In genomic region chr11:117546431-117547160, GRCh38 we compare ENCODE assay signal across 32 cellular contexts.
DNase-seq lines count a peak whose midpoint lies in the region; ATAC-seq and TF ChIP-seq lines count a peak whose summit lies in the region.
"Had no signal": no experiment of that assay in that cellular context is flagged by ENCODE, and none has a peak within 500 bp of the region (broad histone marks: within the 10 kb centered on the region; RNA-seq: fewer than 3 reads in every experiment).

No MANE protein-coding gene starts in this region.

- H3K4me3 Mint-ChIP-seq in immature natural killer cell: no peak overlapping the region
- H3K4me3 Mint-ChIP-seq: activated B cell treated with CpG ODN at 0.5 μM for 24 hours; activated T-helper 17 cell treated with anti-CD3 and anti-CD28 coated beads, Interleukin-2, amount 50 U/mL, for 72 hours; central memory CD8-positive, alpha-beta T cell; memory B cell; stimulated activated effector memory CD8-positive, alpha-beta T cell treated with anti-CD3 and anti-CD28 coated beads, Interleukin-12 subunit alpha, Interleukin-12 subunit beta, amount 100 ng/mL, for 72 hours had no signal

- ATAC-seq in right cardiac atrium: no peak
- ATAC-seq: activated naive CD4-positive, alpha-beta T cell treated with anti-CD3 and anti-CD28 coated beads, Interleukin-2, amount 50 U/mL, for 72 hours; activated T-helper 17 cell treated with anti-CD3 and anti-CD28 coated beads, Interleukin-2, amount 50 U/mL, for 72 hours; heart left ventricle; stimulated activated effector memory CD8-positive, alpha-beta T cell treated with anti-CD3 and anti-CD28 coated beads, Interleukin-12 subunit alpha, Interleukin-12 subunit beta, amount 100 ng/mL, for 72 hours; upper lobe of right lung had no signal

- H3K27me3 ChIP-seq in neural cell (ENCODE audit: insufficient read depth, low read depth, low read length): no peaks in the 10 kb centered on the region
- no peaks in the 10 kb centered on the region for H3K27me3 ChIP-seq in right cardiac atrium (ENCODE audit: control insufficient read depth, insufficient read depth)
- no peaks in the 10 kb centered on the region; the same call in 1 of the 2 replicates for H3K27me3 ChIP-seq in H7 (ENCODE audit: control insufficient read depth, insufficient read depth, low read length)
- H3K27me3 ChIP-seq in mesenchymal stem cell (ENCODE audit: control insufficient read depth in 1 of 2, insufficient read depth in 1 of 2, low read length in 2 of 2): peaks cover 69 to 81% of the 10 kb centered on the region in 2 experiments
- H3K27me3 ChIP-seq: BE2C, heart left ventricle, right atrium auricular region, upper lobe of right lung had no signal

- peak overlapping the region; percentile 92 for H3K27ac ChIP-seq in neural cell (ENCODE audit: low read length)
- H3K27ac ChIP-seq in right cardiac atrium (ENCODE audit: low read length): no peak overlapping the region
- no peak overlapping the region for H3K27ac ChIP-seq in mesenchymal stem cell (ENCODE audit: low read length, poor library complexity, severe bottlenecking)
- H3K27ac ChIP-seq: epithelial cell of prostate, GM23248, heart left ventricle, right atrium auricular region, spleen, upper lobe of right lung had no signal

- no peak overlapping the region for H4K91ac ChIP-seq in mesenchymal stem cell (ENCODE audit: low read length)

- no peak overlapping the region for H2AK5ac ChIP-seq in mesenchymal stem cell (ENCODE audit: low read length, severe bottlenecking)

- no peaks in the 10 kb centered on the region for H3K79me1 ChIP-seq in mesenchymal stem cell (replicated peaks; ENCODE audit: low read length, poor library complexity, severe bottlenecking)

- TF ChIP-seq EP300 in neural cell (conservative IDR thresholded peaks at IDR 0.05; ENCODE audit: poor library complexity, severe bottlenecking): no peak

- peak overlapping the region; percentile 51 for H3K4me3 ChIP-seq in neural cell (ENCODE audit: low read length)
- H3K4me3 ChIP-seq in right cardiac atrium (ENCODE audit: low read length): no peak overlapping the region
- H3K4me3 ChIP-seq in H7 (ENCODE audit: insufficient read depth, low read depth, low read length): no peak overlapping the region
- no peak overlapping the region for H3K4me3 ChIP-seq in mesenchymal stem cell (ENCODE audit: insufficient read depth in 1 of 2, low read depth in 1 of 2, low read length in 2 of 2)
- H3K4me3 ChIP-seq: GM23248, heart left ventricle, right atrium auricular region, spleen, upper lobe of right lung had no signal

- H3K36me3 ChIP-seq in neural cell (ENCODE audit: insufficient read depth, low read length) (no peaks in the 10 kb centered on the region), H7 (replicated peaks; ENCODE audit: control insufficient read depth, insufficient read depth, low read length) (no peaks in the 10 kb centered on the region), mesenchymal stem cell (ENCODE audit: control insufficient read depth in 1 of 2, insufficient read depth in 2 of 2, low read depth in 1 of 2, low read length in 2 of 2) (no peaks in the 10 kb centered on the region)
- H3K36me3 ChIP-seq: BE2C, heart left ventricle, right atrium auricular region, spleen, upper lobe of right lung had no signal

- no peaks in the 10 kb centered on the region for H4K20me1 ChIP-seq in neural cell (ENCODE audit: insufficient read depth)

- H3K18ac ChIP-seq in mesenchymal stem cell (ENCODE audit: low read depth in 1 of 2, low read length in 2 of 2): no peak overlapping the region

- no peak overlapping the region for H2BK5ac ChIP-seq in mesenchymal stem cell (ENCODE audit: low read depth, low read length, poor library complexity, severe bottlenecking)

- DNase-seq in DMS79 (lab: John Stamatoyannopoulos, UW) (peak; percentile 94), NCI-H1417 treated with DMSO at 0.1 percent for 48 hours (lab: John Stamatoyannopoulos, UW) (peak; percentile 91), NCI-H82 (lab: John Stamatoyannopoulos, UW) (peak; percentile 64), right cardiac atrium (no peak), immature natural killer cell (no peak), H7 (no peak), mesenchymal stem cell (no peak)
- DNase-seq: activated B cell treated with CpG ODN at 0.5 μM for 24 hours; activated CD4-positive, alpha-beta T cell treated with anti-CD3 and anti-CD28 coated beads, Interleukin-2, amount 50 U/mL, for 4 hours; activated CD8-positive, alpha-beta memory T cell treated with anti-CD3 and anti-CD28 coated beads, Interleukin-2, amount 50 U/mL, for 4 hours; anterior cingulate cortex; BE2C; GDM1; GM23248; NK-92 treated with Interleukin-12 subunit alpha and Interleukin-12 subunit beta, amount 100 ng/mL, for 24 hours; occipital lobe; SHP77; spleen; stimulated activated CD4-positive, alpha-beta T cell treated with anti-CD3 and anti-CD28 coated beads, Interleukin-2, amount 100 ng/mL, for 48 hours; substantia nigra; SW 1271; T1000; upper lobe of right lung had no signal

- TF ChIP-seq CTCF in neural cell (IDR thresholded peaks at IDR 0.05; ENCODE audit: poor library complexity, severe bottlenecking): peak; percentile 21

- 85% methylated on average over 9 of the region's 9 CpGs for WGBS in right cardiac atrium
- 86% methylated on average over 9 of the region's 9 CpGs for WGBS in mesenchymal stem cell

- H3K4me2 ChIP-seq in neural cell (ENCODE audit: low read length) (peak overlapping the region; percentile 24), mesenchymal stem cell (ENCODE audit: low read length, poor library complexity, severe bottlenecking) (no peak overlapping the region)

- TF ChIP-seq RAD21 in neural cell (conservative IDR thresholded peaks at IDR 0.05): peak; percentile 48

- H3K9me3 ChIP-seq in neural cell (ENCODE audit: low read length): no peaks in the 10 kb centered on the region
- H3K9me3 ChIP-seq in right cardiac atrium (ENCODE audit: control insufficient read depth, low read length): no peaks in the 10 kb centered on the region
- H3K9me3 ChIP-seq in mesenchymal stem cell (ENCODE audit: control insufficient read depth, low read length): no peaks in the 10 kb centered on the region
- H3K9me3 ChIP-seq: BE2C, heart left ventricle, right atrium auricular region, upper lobe of right lung had no signal

- H3K23ac ChIP-seq in mesenchymal stem cell (ENCODE audit: low read length in 2 of 2): no peak overlapping the region

- intact Hi-C loops in right cardiac atrium (cut with DNase I): no loop called here

- H3K14ac ChIP-seq in mesenchymal stem cell (ENCODE audit: low read length in 2 of 2): no peak overlapping the region

- H3K36me3 Mint-ChIP-seq in immature natural killer cell: no peaks in the 10 kb centered on the region
- H3K36me3 Mint-ChIP-seq: activated naive CD4-positive, alpha-beta T cell treated with anti-CD3 and anti-CD28 coated beads, Interleukin-2, amount 50 U/mL, for 72 hours; memory B cell; stimulated activated effector memory CD8-positive, alpha-beta T cell treated with anti-CD3 and anti-CD28 coated beads, Interleukin-12 subunit alpha, Interleukin-12 subunit beta, amount 100 ng/mL, for 72 hours had no signal

- H4K8ac ChIP-seq in mesenchymal stem cell (ENCODE audit: low read length): no peak overlapping the region

- no peak overlapping the region for H2BK15ac ChIP-seq in mesenchymal stem cell (ENCODE audit: low read depth, poor library complexity, severe bottlenecking)

- no peaks in the 10 kb centered on the region for H3K79me2 ChIP-seq in neural cell (replicated peaks; ENCODE audit: insufficient read depth, low read length)

- no peaks in the 10 kb centered on the region for H3K9me3 Mint-ChIP-seq in immature natural killer cell
- H3K9me3 Mint-ChIP-seq: activated B cell treated with CpG ODN at 0.5 μM for 24 hours; activated T-helper 17 cell treated with anti-CD3 and anti-CD28 coated beads, Interleukin-2, amount 50 U/mL, for 72 hours; central memory CD8-positive, alpha-beta T cell; stimulated activated effector memory CD8-positive, alpha-beta T cell treated with anti-CD3 and anti-CD28 coated beads, Interleukin-12 subunit alpha, Interleukin-12 subunit beta, amount 100 ng/mL, for 72 hours had no signal

- H3K9ac ChIP-seq in neural cell (ENCODE audit: low read length) (peak overlapping the region; percentile 74), mesenchymal stem cell (ENCODE audit: low read length) (no peak overlapping the region)
- H3K9ac ChIP-seq: GM23248 had no signal

- H2BK120ac ChIP-seq in mesenchymal stem cell (ENCODE audit: low read depth, low read length): no peak overlapping the region

- H3K4me1 ChIP-seq in right cardiac atrium (ENCODE audit: control insufficient read depth, insufficient read depth, low read length) (no peaks in the 10 kb centered on the region), mesenchymal stem cell (ENCODE audit: control insufficient read depth, insufficient read depth, low read depth, low read length) (peaks cover 3% of the 10 kb centered on the region)
- H3K4me1 ChIP-seq: heart left ventricle, right atrium auricular region, spleen, upper lobe of right lung had no signal

- no peak overlapping the region for H3K4ac ChIP-seq in mesenchymal stem cell (ENCODE audit: low read depth in 1 of 2, low read length in 2 of 2)

- peaks cover 0 to 9% (median 4%) of the 10 kb centered on the region in 3 donors for H3K27me3 Mint-ChIP-seq in immature natural killer cell (ENCODE audit: low read depth in 3 of 3)

- no peaks in the 10 kb centered on the region for H3K9me2 ChIP-seq in neural cell (ENCODE audit: insufficient read depth, low read length)

- no peak overlapping the region for H2BK12ac ChIP-seq in mesenchymal stem cell (ENCODE audit: low read length in 2 of 2)

- H3K4me1 Mint-ChIP-seq in immature natural killer cell: no peaks in the 10 kb centered on the region
- H3K4me1 Mint-ChIP-seq: activated B cell treated with CpG ODN at 0.5 μM for 24 hours; activated T-helper 17 cell treated with anti-CD3 and anti-CD28 coated beads, Interleukin-2, amount 50 U/mL, for 72 hours; central memory CD8-positive, alpha-beta T cell; memory B cell; stimulated activated effector memory CD8-positive, alpha-beta T cell treated with anti-CD3 and anti-CD28 coated beads, Interleukin-12 subunit alpha, Interleukin-12 subunit beta, amount 100 ng/mL, for 72 hours had no signal

- H2AFZ ChIP-seq in neural cell (ENCODE audit: low read depth, low read length) (peak overlapping the region; percentile 45), mesenchymal stem cell (ENCODE audit: low read depth, low read length) (no peak overlapping the region)
- H2AFZ ChIP-seq: GM23248 had no signal

- H3F3A ChIP-seq in neural cell (ENCODE audit: insufficient read depth, low read length, poor library complexity, severe bottlenecking): peaks cover 10% of the 10 kb centered on the region

- no peak overlapping the region for H3K27ac Mint-ChIP-seq in immature natural killer cell
- H3K27ac Mint-ChIP-seq: activated B cell treated with CpG ODN at 0.5 μM for 24 hours; activated naive CD4-positive, alpha-beta T cell treated with anti-CD3 and anti-CD28 coated beads, Interleukin-2, amount 50 U/mL, for 72 hours; activated T-helper 17 cell treated with anti-CD3 and anti-CD28 coated beads, Interleukin-2, amount 50 U/mL, for 72 hours; memory B cell; stimulated activated effector memory CD8-positive, alpha-beta T cell treated with anti-CD3 and anti-CD28 coated beads, Interleukin-12 subunit alpha, Interleukin-12 subunit beta, amount 100 ng/mL, for 72 hours had no signal

TF ChIP-seq in neural cell, 6 proteins besides CTCF, POLR2A, EP300 and RAD21 (continues in another document):
- TF ChIP-seq MXI1 (conservative IDR thresholded peaks at IDR 0.05; ENCODE audit: poor library complexity, severe bottlenecking): no peak
- TF ChIP-seq SMC3 (conservative IDR thresholded peaks at IDR 0.05; ENCODE audit: poor library complexity): peak; percentile 31

Comparison
In these comparisons a context has a peak if more than half of its experiments do, and no peak if none do; other contexts are left out.
1. DNase-seq: peak in DMS79 (single experiment), NCI-H1417 treated with DMSO at 0.1 percent for 48 hours (single experiment) and NCI-H82 (single experiment); none in right cardiac atrium (0 of 3), immature natural killer cell (0 of 3), H7 (single experiment) and mesenchymal stem cell (single experiment).